ENCODE assay signal across 1 cellular context in the genomic region with DNA sequence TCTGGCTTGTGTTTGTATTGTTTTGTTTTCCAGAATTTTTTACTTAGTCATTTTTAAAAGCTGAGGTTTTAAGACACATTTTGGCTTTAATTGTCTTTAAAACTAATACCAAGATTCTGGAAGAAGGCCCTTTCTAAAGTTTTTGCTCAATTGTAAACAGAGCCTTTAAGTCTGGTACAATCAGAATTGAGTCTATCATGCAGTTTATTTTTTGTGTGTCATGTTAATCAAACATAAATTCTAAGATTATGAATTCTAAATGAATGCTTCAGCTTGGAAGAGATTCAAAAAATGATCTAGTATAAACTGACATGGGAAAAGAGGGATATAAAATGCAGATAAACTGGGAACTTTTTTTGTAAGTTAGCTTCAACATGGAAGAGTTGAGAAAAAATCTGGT.
TF ChIP-seq lines count a peak whose summit lies in the region.

No MANE protein-coding gene starts in this region.

TF ChIP-seq in IMR-90, 13 proteins besides CTCF, POLR2A, EP300 and RAD21:
- no peak for TF ChIP-seq NFE2L2 (IDR thresholded peaks at IDR 0.05; ENCODE audit: low read depth, low read length)
- TF ChIP-seq RCOR1 (IDR thresholded peaks at IDR 0.05; ENCODE audit: insufficient replicate concordance, low read length), result no peak
- no peak for TF ChIP-seq FOS (IDR thresholded peaks at IDR 0.05; ENCODE audit: low read depth, low read length)
- TF ChIP-seq MXI1 (IDR thresholded peaks at IDR 0.05; ENCODE audit: borderline replicate concordance, low read depth, low read length), result no peak
- TF ChIP-seq MAZ (IDR thresholded peaks at IDR 0.05; ENCODE audit: borderline replicate concordance, low read depth, low read length), result no peak
- TF ChIP-seq BHLHE40 (IDR thresholded peaks at IDR 0.05; ENCODE audit: low read depth, low read length), result no peak
- no peak for TF ChIP-seq RFX5 (IDR thresholded peaks at IDR 0.05; ENCODE audit: low read depth, low read length)
- TF ChIP-seq SMC3 (IDR thresholded peaks at IDR 0.05; ENCODE audit: low read depth, low read length), result no peak
- no peak for TF ChIP-seq CEBPB (IDR thresholded peaks at IDR 0.05; ENCODE audit: low read depth, low read length)
- TF ChIP-seq, protein P1, sequence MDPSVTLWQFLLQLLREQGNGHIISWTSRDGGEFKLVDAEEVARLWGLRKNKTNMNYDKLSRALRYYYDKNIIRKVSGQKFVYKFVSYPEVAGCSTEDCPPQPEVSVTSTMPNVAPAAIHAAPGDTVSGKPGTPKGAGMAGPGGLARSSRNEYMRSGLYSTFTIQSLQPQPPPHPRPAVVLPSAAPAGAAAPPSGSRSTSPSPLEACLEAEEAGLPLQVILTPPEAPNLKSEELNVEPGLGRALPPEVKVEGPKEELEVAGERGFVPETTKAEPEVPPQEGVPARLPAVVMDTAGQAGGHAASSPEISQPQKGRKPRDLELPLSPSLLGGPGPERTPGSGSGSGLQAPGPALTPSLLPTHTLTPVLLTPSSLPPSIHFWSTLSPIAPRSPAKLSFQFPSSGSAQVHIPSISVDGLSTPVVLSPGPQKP (IDR thresholded peaks at IDR 0.05; ENCODE audit: borderline replicate concordance, low read depth, low read length), result no peak
